Comparison of ENCODE assay signal across 11 cellular contexts in genomic region chr2:101803128-101803527, GRCh38.
DNase-seq lines count a peak whose midpoint lies in the region; ATAC-seq and TF ChIP-seq lines count a peak whose summit lies in the region.
"Had no signal": no experiment of that assay in that cellular context is flagged by ENCODE, and none has a peak within 500 bp of the region (broad histone marks: within the 10 kb centered on the region; RNA-seq: fewer than 3 reads in every experiment).

No MANE protein-coding gene starts in this region.

- H3K27me3 Mint-ChIP-seq in IgD-negative memory B cell = no peaks in the 10 kb centered on the region
- no peaks in the 10 kb centered on the region for H3K27me3 Mint-ChIP-seq in effector memory CD8-positive, alpha-beta T cell

- no peak overlapping the region for H3K4me3 ChIP-seq in ACC112 (ENCODE audit: low read depth, low read length)
- no peak overlapping the region for H3K4me3 ChIP-seq in right lobe of liver
- H3K4me3 ChIP-seq: lower lobe of right lung, Peyer's patch, suprapubic skin had no signal

- peaks cover 54 to 64% (median 60%) of the 10 kb centered on the region in 3 donors for H3K4me1 Mint-ChIP-seq in IgD-negative memory B cell
- peaks cover 27 to 70% of the 10 kb centered on the region in 2 donors for H3K4me1 Mint-ChIP-seq in effector memory CD8-positive, alpha-beta T cell (ENCODE audit: low read depth in 2 of 2)

- peaks cover 91% of the 10 kb centered on the region for H3K79me2 ChIP-seq in ACC112 (ENCODE audit: control insufficient read depth, insufficient read depth, low read length, unreplicated experiment)

- H3K9me3 Mint-ChIP-seq in IgD-negative memory B cell = no peaks in the 10 kb centered on the region
- H3K9me3 Mint-ChIP-seq in effector memory CD8-positive, alpha-beta T cell = no peaks in the 10 kb centered on the region

- intact Hi-C loops in right lobe of liver (cut with DNase I) = no loop called here

- peaks cover 5% of the 10 kb centered on the region for H3K36me3 Mint-ChIP-seq in IgD-negative memory B cell
- peaks cover 7% of the 10 kb centered on the region for H3K36me3 Mint-ChIP-seq in effector memory CD8-positive, alpha-beta T cell (ENCODE audit: insufficient read depth)

- no peak overlapping the region for H2AFZ ChIP-seq in ACC112 (ENCODE audit: low read length, unreplicated experiment)

- DNase-seq in effector memory CD8-positive, alpha-beta T cell = no peak
- DNase-seq in right lobe of liver = no peak
- no peak for DNase-seq in SKM-1 treated with dmso at 0.1 percent for 144 hours (lab: John Stamatoyannopoulos, UW; ENCODE audit: unreplicated experiment)
- DNase-seq in NCI-H345 (lab: John Stamatoyannopoulos, UW) = no peak
- no peak for DNase-seq in GM10266 (ENCODE audit: extremely low spot score)
- DNase-seq: lower lobe of right lung had no signal

- H3K27ac ChIP-seq in ACC112 (ENCODE audit: low read depth, low read length) (peak overlapping the region; percentile 51), right lobe of liver (peak overlapping the region; percentile 29 to 74 (median 62))
- H3K27ac ChIP-seq: lower lobe of right lung, suprapubic skin had no signal

- H3K4me3 Mint-ChIP-seq in IgD-negative memory B cell = no peak overlapping the region
- no peak overlapping the region for H3K4me3 Mint-ChIP-seq in effector memory CD8-positive, alpha-beta T cell

- H3K4me1 ChIP-seq in ACC112 (ENCODE audit: control insufficient read depth, insufficient read depth, low read length, unreplicated experiment) (peaks cover 57% of the 10 kb centered on the region), right lobe of liver (peaks cover 0 to 49% (median 18%) of the 10 kb centered on the region in 4 donors)

- ATAC-seq in effector memory CD8-positive, alpha-beta T cell (replicated peaks) = no peak
- peak; percentile 18 to 76 (median 56) for ATAC-seq in right lobe of liver
- ATAC-seq in HG02588 (IDR thresholded peaks at IDR 0.05; ENCODE audit: unreplicated experiment) = no peak

- H3K27ac Mint-ChIP-seq in IgD-negative memory B cell = peak overlapping the region in 2 of 3 donors; percentile 36 to 41
- H3K27ac Mint-ChIP-seq in effector memory CD8-positive, alpha-beta T cell = peak overlapping the region; percentile 10 to 28

- WGBS in right lobe of liver (ENCODE audit: insufficient coverage, low coverage, low lambda C conversion rate, missing lambda C conversion rate) = 40% methylated on average over 1 of the region's 1 CpG

- H3K36me3 ChIP-seq in ACC112 (ENCODE audit: insufficient read depth, low read length) (no peaks in the 10 kb centered on the region), right lobe of liver (no peaks in the 10 kb centered on the region)
- H3K36me3 ChIP-seq: lower lobe of right lung, Peyer's patch, suprapubic skin had no signal

- H3K9me3 ChIP-seq in right lobe of liver = no peaks in the 10 kb centered on the region
- H3K9me3 ChIP-seq: lower lobe of right lung, Peyer's patch, suprapubic skin had no signal

- TF ChIP-seq CTCF in right lobe of liver (IDR thresholded peaks at IDR 0.05) = no peak
- TF ChIP-seq CTCF in GM10266 (IDR thresholded peaks at IDR 0.05; ENCODE audit: control insufficient read depth, insufficient read depth, low read depth, missing control alignments) = no peak

- no peaks in the 10 kb centered on the region for H3K27me3 ChIP-seq in ACC112 (ENCODE audit: insufficient read depth, low read length)
- no peaks in the 10 kb centered on the region for H3K27me3 ChIP-seq in right lobe of liver
- H3K27me3 ChIP-seq: Peyer's patch, suprapubic skin had no signal

- no peak for TF ChIP-seq POLR2A in right lobe of liver (IDR thresholded peaks at IDR 0.05)

Comparison
In these comparisons a context has a peak if more than half of its experiments do, and no peak if none do; other contexts are left out.
1. ATAC-seq: peak in right lobe of liver (4 of 4); none in effector memory CD8-positive, alpha-beta T cell (single experiment) and HG02588 (single experiment).